In genomic region chr18:29154758-29155725, GRCh38 we compare ENCODE assay signal across 9 cellular contexts.
A peak's percentile ranks its signal among the peaks of the same experiment; 100 is the strongest.
DNase-seq lines count a peak whose midpoint lies in the region; ATAC-seq and TF ChIP-seq lines count a peak whose summit lies in the region.
"Had no signal": no experiment of that assay in that cellular context is flagged by ENCODE, and none has a peak within 500 bp of the region (broad histone marks: within the 10 kb centered on the region; RNA-seq: fewer than 3 reads in every experiment).

No MANE protein-coding gene starts in this region.

- intact Hi-C loops in head of caudate nucleus (cut with DNase I): no loop called here
- intact Hi-C loops in ovary (cut with DNase I): no loop called here

- no peak for TF ChIP-seq POLR2A in ovary (IDR thresholded peaks at IDR 0.05)

- 71 to 79% (median 72%) methylated on average over 9 of the region's 9 CpGs for WGBS in ovary, 3 donors

- ATAC-seq in GM19351 (IDR thresholded peaks at IDR 0.05; ENCODE audit: unreplicated experiment) (no peak), GM21737 (IDR thresholded peaks at IDR 0.05; ENCODE audit: unreplicated experiment) (no peak)

- H3K4me3 ChIP-seq in AG09309 (ENCODE audit: control insufficient read depth, low read depth, low read length): no peak overlapping the region
- no peak overlapping the region for H3K4me3 ChIP-seq in ovary

- DNase-seq in AG09309 (ENCODE audit: low read depth) (peak; percentile 95), HT1080 (ENCODE audit: low read depth) (peak; percentile 92), astrocyte of the hippocampus (ENCODE audit: low read depth, low spot score) (peak; percentile 87), kidney tubule cell (ENCODE audit: low spot score) (peak; percentile 95), head of caudate nucleus (no peak), ovary (no peak)
- DNase-seq: NCI-H1694 treated with DMSO at 0.1 percent for 48 hours had no signal

- no peaks in the 10 kb centered on the region for H3K9me3 ChIP-seq in ovary

- H3K27me3 ChIP-seq in ovary: no peaks in the 10 kb centered on the region

- H3K36me3 ChIP-seq in ovary: no peaks in the 10 kb centered on the region

- TF ChIP-seq EP300 in ovary (IDR thresholded peaks at IDR 0.05): no peak

- H3K27ac ChIP-seq in ovary: no peak overlapping the region

- no peaks in the 10 kb centered on the region for H3K4me1 ChIP-seq in ovary (ENCODE audit: insufficient read depth)

- TF ChIP-seq CTCF in AG09309 (IDR thresholded peaks at IDR 0.05; ENCODE audit: control insufficient read depth, insufficient read depth, low read depth, low read length, missing control alignments) (no peak), ovary (IDR thresholded peaks at IDR 0.05) (no peak)

Comparison
In these comparisons a context has a peak if more than half of its experiments do, and no peak if none do; other contexts are left out.
1. DNase-seq: peak in AG09309 (single experiment), HT1080 (single experiment), astrocyte of the hippocampus (single experiment) and kidney tubule cell (single experiment); none in head of caudate nucleus (0 of 42) and ovary (0 of 5).